8 cellular contexts compared by ENCODE assay signal in genomic region chr7:152076324-152076821, GRCh38. TPM values are rescaled to one million over a fixed set of nuclear protein-coding genes. Genes with fewer than 3 reads are reported as not detected.
DNase-seq lines count a peak whose midpoint lies in the region; ATAC-seq and TF ChIP-seq lines count a peak whose summit lies in the region.

No MANE protein-coding gene starts in this region.

- no peak overlapping the region for H3K27ac ChIP-seq in testis

- H3K4me3 ChIP-seq in testis = no peak overlapping the region

- no peaks in the 10 kb centered on the region for H3K36me3 ChIP-seq in testis (ENCODE audit: low read depth, missing control alignments)

- TF ChIP-seq CTCF in testis (IDR thresholded peaks at IDR 0.05) = peak in 2 of 3 experiments; percentile 31 to 48

- WGBS in testis, 2 donors = 73 to 76% methylated on average over 8 of the region's 8 CpGs

- peaks cover 5% of the 10 kb centered on the region for H3K4me1 ChIP-seq in testis

- intact Hi-C loops in testis (cut with DNase I; ENCODE audit: low total_unique reads) = no loop called here

- no peak for TF ChIP-seq POLR2A in testis (IDR thresholded peaks at IDR 0.05)

- peak; percentile 6 to 8 for DNase-seq in stimulated activated CD4-positive, alpha-beta T cell treated with anti-CD3 and anti-CD28 coated beads, Interleukin-2, amount 100 ng/mL, for 48 hours
- DNase-seq in stimulated activated CD4-positive, alpha-beta T cell treated with anti-CD3 and anti-CD28 coated beads, Interleukin-4, amount 100 ng/mL, for 4 hours = no peak
- DNase-seq in hepatic stellate cell (ENCODE audit: low spot score) (peak; percentile 16), testis (peak; percentile 49), NCI-H1417 treated with DMSO at 0.1 percent for 48 hours (lab: John Stamatoyannopoulos, UW) (no peak), COLO668 (lab: John Stamatoyannopoulos, UW; ENCODE audit: unreplicated experiment) (no peak)

- ATAC-seq in SK-N-SH treated with all-trans-retinoic acid at 6 μM for 48 hours (peak; percentile 36; the same call in 2 of the 3 replicates), GM21825 (IDR thresholded peaks at IDR 0.05; ENCODE audit: unreplicated experiment) (no peak)

- no peaks in the 10 kb centered on the region for H3K27me3 ChIP-seq in testis

- H3K9me3 ChIP-seq in testis = no peaks in the 10 kb centered on the region

TF ChIP-seq in SK-N-SH treated with all-trans-retinoic acid at 6 μM for 48 hours, 23 proteins besides CTCF, POLR2A, EP300 and RAD21:
- TF ChIP-seq, protein P1, sequence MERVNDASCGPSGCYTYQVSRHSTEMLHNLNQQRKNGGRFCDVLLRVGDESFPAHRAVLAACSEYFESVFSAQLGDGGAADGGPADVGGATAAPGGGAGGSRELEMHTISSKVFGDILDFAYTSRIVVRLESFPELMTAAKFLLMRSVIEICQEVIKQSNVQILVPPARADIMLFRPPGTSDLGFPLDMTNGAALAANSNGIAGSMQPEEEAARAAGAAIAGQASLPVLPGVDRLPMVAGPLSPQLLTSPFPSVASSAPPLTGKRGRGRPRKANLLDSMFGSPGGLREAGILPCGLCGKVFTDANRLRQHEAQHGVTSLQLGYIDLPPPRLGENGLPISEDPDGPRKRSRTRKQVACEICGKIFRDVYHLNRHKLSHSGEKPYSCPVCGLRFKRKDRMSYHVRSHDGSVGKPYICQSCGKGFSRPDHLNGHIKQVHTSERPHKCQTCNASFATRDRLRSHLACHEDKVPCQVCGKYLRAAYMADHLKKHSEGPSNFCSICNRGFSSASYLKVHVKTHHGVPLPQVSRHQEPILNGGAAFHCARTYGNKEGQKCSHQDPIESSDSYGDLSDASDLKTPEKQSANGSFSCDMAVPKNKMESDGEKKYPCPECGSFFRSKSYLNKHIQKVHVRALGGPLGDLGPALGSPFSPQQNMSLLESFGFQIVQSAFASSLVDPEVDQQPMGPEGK (CRISPR knock-in tag; IDR thresholded peaks at IDR 0.05; ENCODE audit: borderline replicate concordance) = no peak
- TF ChIP-seq ARNTL (CRISPR knock-in tag; IDR thresholded peaks at IDR 0.05; ENCODE audit: borderline replicate concordance, low read depth) (no peak), ISL1 (CRISPR knock-in tag; IDR thresholded peaks at IDR 0.05) (no peak), POU6F1 (CRISPR knock-in tag; IDR thresholded peaks at IDR 0.05; ENCODE audit: borderline replicate concordance, low read depth) (no peak), GLIS3 (CRISPR knock-in tag; IDR thresholded peaks at IDR 0.05) (no peak)
- TF ChIP-seq, protein P2, sequence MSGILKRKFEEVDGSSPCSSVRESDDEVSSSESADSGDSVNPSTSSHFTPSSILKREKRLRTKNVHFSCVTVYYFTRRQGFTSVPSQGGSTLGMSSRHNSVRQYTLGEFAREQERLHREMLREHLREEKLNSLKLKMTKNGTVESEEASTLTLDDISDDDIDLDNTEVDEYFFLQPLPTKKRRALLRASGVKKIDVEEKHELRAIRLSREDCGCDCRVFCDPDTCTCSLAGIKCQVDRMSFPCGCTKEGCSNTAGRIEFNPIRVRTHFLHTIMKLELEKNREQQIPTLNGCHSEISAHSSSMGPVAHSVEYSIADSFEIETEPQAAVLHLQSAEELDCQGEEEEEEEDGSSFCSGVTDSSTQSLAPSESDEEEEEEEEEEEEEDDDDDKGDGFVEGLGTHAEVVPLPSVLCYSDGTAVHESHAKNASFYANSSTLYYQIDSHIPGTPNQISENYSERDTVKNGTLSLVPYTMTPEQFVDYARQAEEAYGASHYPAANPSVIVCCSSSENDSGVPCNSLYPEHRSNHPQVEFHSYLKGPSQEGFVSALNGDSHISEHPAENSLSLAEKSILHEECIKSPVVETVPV (CRISPR knock-in tag; IDR thresholded peaks at IDR 0.05) = no peak

RNA-seq across cellular contexts. Expression of gene GALNT11, which starts 50.9 kb away (rescaled TPM):
- total RNA-seq in testis = 10 to 100 TPM; 36.2 to 38.8 TPM
- 23.4 TPM for polyA plus RNA-seq in testis (ENCODE audit: insufficient read depth, low read depth, low replicate concordance)

Comparison
In these comparisons a context has a peak if more than half of its experiments do, and no peak if none do; other contexts are left out.
1. DNase-seq: peak in stimulated activated CD4-positive, alpha-beta T cell treated with anti-CD3 and anti-CD28 coated beads, Interleukin-2, amount 100 ng/mL, for 48 hours (2 of 2), hepatic stellate cell (single experiment) and testis (single experiment); none in stimulated activated CD4-positive, alpha-beta T cell treated with anti-CD3 and anti-CD28 coated beads, Interleukin-4, amount 100 ng/mL, for 4 hours (0 of 2), NCI-H1417 treated with DMSO at 0.1 percent for 48 hours (single experiment) and COLO668 (single experiment).